17 cellular contexts compared by ENCODE assay signal in the genomic region with DNA sequence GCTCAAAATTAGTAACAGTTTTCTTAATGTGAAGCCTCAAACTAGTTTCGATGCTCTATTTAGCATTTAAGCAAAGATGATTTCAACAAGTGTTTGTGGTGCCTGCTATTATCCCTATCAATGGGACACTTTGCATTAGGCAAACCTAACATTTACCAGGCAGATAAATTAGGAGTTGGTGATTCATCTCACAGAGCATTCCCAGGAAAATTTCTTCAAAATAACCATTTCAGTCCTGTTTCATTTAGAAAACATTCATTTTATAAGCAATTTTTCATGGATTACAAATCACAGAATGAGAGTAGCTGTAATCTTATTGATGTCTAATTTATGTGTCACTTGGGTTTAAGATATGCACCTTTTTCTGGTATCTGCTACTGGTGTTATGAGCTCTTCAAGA.
"Had no signal": no experiment of that assay in that cellular context is flagged by ENCODE, and none has a peak within 500 bp of the region (broad histone marks: within the 10 kb centered on the region; RNA-seq: fewer than 3 reads in every experiment).

No MANE protein-coding gene starts in this region.

- H3K4me1 ChIP-seq: testis had no signal

- H3K9me3 ChIP-seq: esophagus squamous epithelium, left ventricle myocardium inferior, mucosa of descending colon, testis had no signal

- H3K36me3 ChIP-seq: esophagus squamous epithelium, left ventricle myocardium inferior, WERI-Rb-1 had no signal

- H3K4me3 ChIP-seq: esophagus squamous epithelium, left ventricle myocardium inferior, mucosa of descending colon, testis had no signal

- H3K27ac ChIP-seq: foreskin keratinocyte, left ventricle myocardium inferior, testis, WERI-Rb-1 had no signal

- ATAC-seq: activated naive CD8-positive, alpha-beta T cell treated with anti-CD3 and anti-CD28 coated beads, Interleukin-2, amount 50 U/mL, for 24 hours; stimulated activated naive CD8-positive, alpha-beta T cell treated with anti-CD3 and anti-CD28 coated beads, Interleukin-15, Interleukin-2, amounts not matched to agents 100 U/mL and 50 U/mL, for 24 hours had no signal

- H3K27me3 ChIP-seq: esophagus squamous epithelium, foreskin keratinocyte, testis had no signal

- DNase-seq: activated CD4-positive, alpha-beta T cell treated with anti-CD3 and anti-CD28 coated beads, Interleukin-2, amount 50 U/mL, for 48 hours; activated CD8-positive, alpha-beta memory T cell treated with anti-CD3 and anti-CD28 coated beads, Interleukin-2, amount 10 ng/mL, durations not matched to agents 7 days and 5 days; activated naive CD4-positive, alpha-beta T cell treated with anti-CD3 and anti-CD28 coated beads for 36 hours; activated naive CD8-positive, alpha-beta T cell treated with anti-CD3 and anti-CD28 coated beads, Interleukin-2, amount 50 U/mL, for 24 hours; activated T-cell treated with anti-CD3 and anti-CD28 coated beads, Interleukin-2, amount 50 U/mL, for 1 hour; esophagus squamous epithelium; foreskin keratinocyte; glutamatergic neuron; hypothalamus; kidney; left ventricle myocardium inferior; mucosa of descending colon; natural killer cell; right cardiac atrium; stimulated activated naive CD8-positive, alpha-beta T cell treated with anti-CD3 and anti-CD28 coated beads, Interleukin-15, Interleukin-2, amounts not matched to agents 100 U/mL and 50 U/mL, for 24 hours; testis; WERI-Rb-1 had no signal
